15 cellular contexts compared by ENCODE assay signal in the genomic region with DNA sequence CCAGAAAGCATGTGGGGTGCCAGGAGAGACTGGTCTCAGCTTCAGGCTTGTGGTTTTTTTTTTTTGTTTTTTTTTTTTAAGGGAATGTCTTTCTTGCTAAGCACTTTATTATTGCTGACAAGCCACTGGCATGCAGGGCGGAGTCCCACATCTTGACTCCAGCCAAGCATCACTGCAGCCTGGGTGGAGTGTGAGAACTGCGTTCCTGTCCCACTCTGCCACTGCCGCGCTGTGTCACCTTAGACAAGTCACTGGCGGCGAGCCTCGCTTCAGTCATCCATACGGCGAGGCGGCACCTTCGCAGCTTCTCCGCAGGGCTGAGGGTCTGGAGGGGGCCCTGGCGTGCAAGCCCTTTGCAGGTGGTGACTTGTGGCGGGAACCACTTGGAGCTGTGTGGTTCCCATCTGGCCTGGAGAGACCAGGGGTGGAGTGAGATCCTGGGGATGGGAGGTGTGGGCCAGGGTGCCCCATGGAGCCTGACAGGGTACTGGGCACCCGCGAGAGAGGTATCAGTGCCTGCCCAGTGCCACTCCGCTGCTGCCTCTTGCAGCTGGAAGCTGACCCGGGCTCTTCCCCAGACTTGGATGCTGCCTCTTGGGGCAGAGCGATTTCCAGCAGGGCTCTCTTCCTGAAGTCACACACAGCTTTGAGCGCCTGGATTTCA.
A peak's percentile ranks its signal among the peaks of the same experiment; 100 is the strongest.
DNase-seq lines count a peak whose midpoint lies in the region; TF ChIP-seq lines count a peak whose summit lies in the region.
"Had no signal": no experiment of that assay in that cellular context is flagged by ENCODE, and none has a peak within 500 bp of the region (broad histone marks: within the 10 kb centered on the region; RNA-seq: fewer than 3 reads in every experiment).

No MANE protein-coding gene starts in this region.

- no peak overlapping the region for H3K23ac ChIP-seq in H9 (ENCODE audit: insufficient read length, low read depth, low read length)

- no peak overlapping the region for H4K5ac ChIP-seq in H9 (ENCODE audit: insufficient read length, low read depth, low read length)

- H3K9me3 Mint-ChIP-seq in H9: no peaks in the 10 kb centered on the region
- H3K9me3 Mint-ChIP-seq: memory B cell had no signal

- WGBS in H9 (ENCODE audit: extremely low coverage, insufficient read length, low lambda C conversion rate): no CpG with 5 or more reads among the region's 20 CpGs

- no peak overlapping the region; the same call in 1 of the 2 replicates for H3K4ac ChIP-seq in H9 (ENCODE audit: low read depth, low read length)

- no peaks in the 10 kb centered on the region for H3K79me1 ChIP-seq in H9 (ENCODE audit: insufficient read depth, low read depth, low read length, poor library complexity, severe bottlenecking)

- H3K4me1 ChIP-seq in H9 (ENCODE audit: insufficient read depth, low read length): no peaks in the 10 kb centered on the region

- no peak overlapping the region for H3K18ac ChIP-seq in H9 (ENCODE audit: insufficient read length, low read depth, low read length)

- no peak overlapping the region for H2AFZ ChIP-seq in H9 (ENCODE audit: low read length)

- H3T11ph ChIP-seq in H9 (ENCODE audit: low read length): no peak overlapping the region

- TF ChIP-seq CTCF in cardiac fibroblast (IDR thresholded peaks at IDR 0.05; ENCODE audit: low read depth, low read length): no peak
- no peak for TF ChIP-seq CTCF in H9 (conservative IDR thresholded peaks at IDR 0.05)

- no peak overlapping the region for H2BK120ac ChIP-seq in H9 (ENCODE audit: low read depth, low read length, poor library complexity, severe bottlenecking)

- H2BK15ac ChIP-seq in H9 (ENCODE audit: low read depth, low read length): no peak overlapping the region

- no peak overlapping the region for H2BK12ac ChIP-seq in H9 (ENCODE audit: insufficient read length, low read depth, low read length)

- H3K27ac ChIP-seq in H9 (ENCODE audit: insufficient read length, low read depth, low read length): no peak overlapping the region
- H3K27ac ChIP-seq: neutrophil had no signal

- peaks cover 3% of the 10 kb centered on the region for H3K23me2 ChIP-seq in H9 (ENCODE audit: insufficient read length, low read depth, low read length, poor library complexity, severe bottlenecking)

- 0 out of 7 replicates have a peak, but pooled peaks cover 0 to 4% (median 0%) of the 10 kb centered on the region in 3 experiments for H3K36me3 Mint-ChIP-seq in H9 (ENCODE audit: insufficient read depth in 1 of 3, low read depth in 3 of 3)
- H3K36me3 Mint-ChIP-seq: memory B cell had no signal

- H2AK5ac ChIP-seq in H9 (ENCODE audit: insufficient read length, low read length): no peak overlapping the region

- H3K4me3 ChIP-seq in cardiac fibroblast (replicated peaks in 1 of 2; ENCODE audit: low read depth in 2 of 2, low read length in 2 of 2): no peak overlapping the region
- H3K4me3 ChIP-seq: esophagus muscularis mucosa had no signal

- H3K9me3 ChIP-seq in H9 (ENCODE audit: control insufficient read depth, low read depth, low read length): no peaks in the 10 kb centered on the region
- H3K9me3 ChIP-seq: esophagus muscularis mucosa, neutrophil had no signal

- no peak overlapping the region for H3K4me2 ChIP-seq in H9 (ENCODE audit: insufficient read depth, insufficient read length, low read length)

- H3K14ac ChIP-seq in H9 (ENCODE audit: insufficient read depth, low read length): no peak overlapping the region; the same call in 1 of the 2 replicates

- no peaks in the 10 kb centered on the region for H4K20me1 ChIP-seq in H9 (ENCODE audit: control insufficient read depth, insufficient read depth, insufficient read length)

- H3K4me1 Mint-ChIP-seq in H9: peaks cover 19 to 44% of the 10 kb centered on the region in 2 experiments
- H3K4me1 Mint-ChIP-seq: memory B cell had no signal

- H4K8ac ChIP-seq in H9 (replicated peaks; ENCODE audit: insufficient read length, low read depth, low read length): no peak overlapping the region

- H3K27me3 ChIP-seq in H9 (ENCODE audit: insufficient read depth, low read length): no peaks in the 10 kb centered on the region
- H3K27me3 ChIP-seq: esophagus muscularis mucosa had no signal

- no peak overlapping the region for H2BK20ac ChIP-seq in H9 (ENCODE audit: low read depth, low read length, poor library complexity, severe bottlenecking)

- H3K56ac ChIP-seq in H9 (ENCODE audit: insufficient read length, low read depth, low read length): no peak overlapping the region

- H3K9ac ChIP-seq in H9 (ENCODE audit: extremely low read depth, insufficient read length, low read length): no peak overlapping the region

- DNase-seq in AG08395 (ENCODE audit: low spot score) (peak; percentile 88), HS-27A (ENCODE audit: low read depth) (peak; percentile 71), cardiac fibroblast (ENCODE audit: low read depth in 2 of 2) (peak; percentile 64 to 78), myocyte (ENCODE audit: low read depth) (peak; percentile 64), COLO829 (ENCODE audit: low spot score) (no peak), H9 (no peak), HuH-7 (ENCODE audit: low spot score) (no peak), islet precursor cell (no peak)
- DNase-seq: activated gamma-delta T cell treated with Interleukin-2 at 50 U/mL for 16 hours; NCI-H1048; NK-92 treated with Interleukin-12 subunit alpha and Interleukin-12 subunit beta, amount 100 ng/mL, for 24 hours; small intestine had no signal

- no peak overlapping the region for H4K91ac ChIP-seq in H9 (ENCODE audit: insufficient read length, low read depth, low read length)

- no peaks in the 10 kb centered on the region; the same call in 1 of the 2 replicates for H3K79me2 ChIP-seq in H9 (ENCODE audit: insufficient read depth, low read length)

- H3K27ac Mint-ChIP-seq in H9: peak overlapping the region in 1 of 3 experiments; percentile 59; a peak in 1 of 7 replicates
- H3K27ac Mint-ChIP-seq: memory B cell had no signal

- no peak overlapping the region for H2BK5ac ChIP-seq in H9 (ENCODE audit: insufficient read length, low read length)

- no peak overlapping the region for H3K4me3 Mint-ChIP-seq in H9
- H3K4me3 Mint-ChIP-seq: memory B cell had no signal

- H3K27me3 Mint-ChIP-seq in H9 (ENCODE audit: low read depth): no peaks in the 10 kb centered on the region; the same call in 1 of the 2 replicates

Comparison
In these comparisons a context has a peak if more than half of its experiments do, and no peak if none do; other contexts are left out.
1. DNase-seq: peak in AG08395 (single experiment), HS-27A (single experiment), cardiac fibroblast (2 of 2) and myocyte (single experiment); none in COLO829 (single experiment), H9 (single experiment), HuH-7 (single experiment) and islet precursor cell (single experiment).